In genomic region chr3:186534113-186534669, GRCh38 we compare ENCODE assay signal across 8 cellular contexts. TPM values are rescaled to one million over a fixed set of nuclear protein-coding genes. Genes with fewer than 3 reads are reported as not detected.
A peak's percentile ranks its signal among the peaks of the same experiment; 100 is the strongest.
DNase-seq lines count a peak whose midpoint lies in the region; ATAC-seq and TF ChIP-seq lines count a peak whose summit lies in the region.

No MANE protein-coding gene starts in this region.

- CTCF ChIA-PET in activated CD8-positive, alpha-beta T cell treated with anti-CD3 and anti-CD28 coated beads for 36 hours (lab: Charles Lee), result interaction anchor here (0.7 to 9.7 kb wide), 14 partner anchors 16 to 873 kb away, joined by 3 to 82 read pairs (median 5); no protein-coding TSS in a partner anchor

- no peak for TF ChIP-seq CTCF in activated CD8-positive, alpha-beta T cell treated with anti-CD3 and anti-CD28 coated beads for 36 hours (IDR thresholded peaks at IDR 0.05)

- H3K9me3 Mint-ChIP-seq in activated CD8-positive, alpha-beta T cell treated with anti-CD3 and anti-CD28 coated beads for 36 hours, result no peaks in the 10 kb centered on the region

- peak; percentile 75 for ATAC-seq in GM19397 (IDR thresholded peaks at IDR 0.05; ENCODE audit: unreplicated experiment)
- ATAC-seq in HG03432 (IDR thresholded peaks at IDR 0.05; ENCODE audit: unreplicated experiment), result peak; percentile 81
- peak; percentile 87 for ATAC-seq in activated CD8-positive, alpha-beta T cell treated with anti-CD3 and anti-CD28 coated beads for 36 hours

- H3K36me3 Mint-ChIP-seq in activated CD8-positive, alpha-beta T cell treated with anti-CD3 and anti-CD28 coated beads for 36 hours (ENCODE audit: low read depth), result peaks cover 12% of the 10 kb centered on the region

- H3K27ac Mint-ChIP-seq in activated CD8-positive, alpha-beta T cell treated with anti-CD3 and anti-CD28 coated beads for 36 hours, result peak overlapping the region; percentile 96

- POLR2A ChIA-PET in activated CD8-positive, alpha-beta T cell treated with anti-CD3 and anti-CD28 coated beads for 36 hours (lab: Charles Lee), result interaction anchor here (0.6 to 3.5 kb wide), 8 partner anchors 15 to 620 kb away, joined by 3 to 32 read pairs (median 6); partner anchors contain the start of genes DNAJB11, EIF4A2, TBCCD1 and TRA2B

- H3K4me1 Mint-ChIP-seq in activated CD8-positive, alpha-beta T cell treated with anti-CD3 and anti-CD28 coated beads for 36 hours (ENCODE audit: low read depth), result peaks cover 92% of the 10 kb centered on the region

- intact Hi-C loops in activated CD8-positive, alpha-beta T cell treated with anti-CD3 and anti-CD28 coated beads for 36 hours (cut with micrococcal nuclease), result loop anchor here (2.0 to 10.0 kb wide), 2 partner anchors 19 to 119 kb away; no protein-coding TSS in a partner anchor

- peak overlapping the region; percentile 49 for H3K4me3 Mint-ChIP-seq in activated CD8-positive, alpha-beta T cell treated with anti-CD3 and anti-CD28 coated beads for 36 hours

- DNase-seq in Ammon's horn (ENCODE audit: low spot score), result peak; percentile 36
- DNase-seq in activated CD8-positive, alpha-beta T cell treated with anti-CD3 and anti-CD28 coated beads for 36 hours, result peak; percentile 73
- peak; percentile 48 to 58 for DNase-seq in stimulated activated CD4-positive, alpha-beta T cell treated with anti-CD3 and anti-CD28 coated beads, Interleukin-2, amount 100 ng/mL, for 24 hours
- no peak for DNase-seq in NCI-H1417 treated with DMSO at 0.1 percent for 48 hours (lab: John Stamatoyannopoulos, UW)
- no peak for DNase-seq in OCI-M2 (lab: John Stamatoyannopoulos, UW; ENCODE audit: unreplicated experiment)
- DNase-seq in AG08396 (ENCODE audit: low spot score), result no peak

- H3K27me3 Mint-ChIP-seq in activated CD8-positive, alpha-beta T cell treated with anti-CD3 and anti-CD28 coated beads for 36 hours, result no peaks in the 10 kb centered on the region

RNA-seq across cellular contexts. Expression of gene CRYGS, which starts 10.0 kb away (rescaled TPM):
- 1 to 10 TPM; 1.4 to 2.6 TPM for total RNA-seq in activated CD8-positive, alpha-beta T cell treated with anti-CD3 and anti-CD28 coated beads for 36 hours

RNA-seq across cellular contexts. Expression of gene TBCCD1, which starts 32.9 kb away (rescaled TPM):
- 10 to 100 TPM in 1 of 2 experiments, 1 to 10 TPM in 1; 9.8 to 10.8 TPM for total RNA-seq in activated CD8-positive, alpha-beta T cell treated with anti-CD3 and anti-CD28 coated beads for 36 hours

RNA-seq across cellular contexts. Expression of gene DNAJB11, which starts 36.3 kb away (rescaled TPM):
- 10 to 100 TPM; 30.0 to 31.5 TPM for total RNA-seq in activated CD8-positive, alpha-beta T cell treated with anti-CD3 and anti-CD28 coated beads for 36 hours

Comparison
In these comparisons a context has a peak if more than half of its experiments do, and no peak if none do; other contexts are left out.
1. DNase-seq: peak in Ammon's horn (single experiment), activated CD8-positive, alpha-beta T cell treated with anti-CD3 and anti-CD28 coated beads for 36 hours (single experiment) and stimulated activated CD4-positive, alpha-beta T cell treated with anti-CD3 and anti-CD28 coated beads, Interleukin-2, amount 100 ng/mL, for 24 hours (2 of 2); none in NCI-H1417 treated with DMSO at 0.1 percent for 48 hours (single experiment), OCI-M2 (single experiment) and AG08396 (single experiment).
2. Peak in every context shown above with its lines, with median percentiles within 50 percentile points of each other: ATAC-seq.